In genomic region chr2:190526105-190526708, GRCh38 we compare ENCODE assay signal across 1 cellular context.
TF ChIP-seq lines count a peak whose summit lies in the region.

No MANE protein-coding gene starts in this region.

TF ChIP-seq in IMR-90, 13 proteins besides CTCF, POLR2A, EP300 and RAD21 (continued from another document):
- TF ChIP-seq USF2 (IDR thresholded peaks at IDR 0.05; ENCODE audit: low read depth, low read length): no peak
- TF ChIP-seq BHLHE40 (IDR thresholded peaks at IDR 0.05; ENCODE audit: low read depth, low read length): no peak
- TF ChIP-seq CEBPB (IDR thresholded peaks at IDR 0.05; ENCODE audit: low read depth, low read length): no peak
- TF ChIP-seq RFX5 (IDR thresholded peaks at IDR 0.05; ENCODE audit: low read depth, low read length): no peak
- TF ChIP-seq ELK1 (IDR thresholded peaks at IDR 0.05; ENCODE audit: borderline replicate concordance, low read depth, low read length): no peak
- no peak for TF ChIP-seq MXI1 (IDR thresholded peaks at IDR 0.05; ENCODE audit: borderline replicate concordance, low read depth, low read length)
- no peak for TF ChIP-seq CHD1 (IDR thresholded peaks at IDR 0.05; ENCODE audit: low read depth, low read length)
- TF ChIP-seq MAFK (IDR thresholded peaks at IDR 0.05; ENCODE audit: low read depth, low read length): no peak
